ENCODE assay signal across 15 cellular contexts in the genomic region with DNA sequence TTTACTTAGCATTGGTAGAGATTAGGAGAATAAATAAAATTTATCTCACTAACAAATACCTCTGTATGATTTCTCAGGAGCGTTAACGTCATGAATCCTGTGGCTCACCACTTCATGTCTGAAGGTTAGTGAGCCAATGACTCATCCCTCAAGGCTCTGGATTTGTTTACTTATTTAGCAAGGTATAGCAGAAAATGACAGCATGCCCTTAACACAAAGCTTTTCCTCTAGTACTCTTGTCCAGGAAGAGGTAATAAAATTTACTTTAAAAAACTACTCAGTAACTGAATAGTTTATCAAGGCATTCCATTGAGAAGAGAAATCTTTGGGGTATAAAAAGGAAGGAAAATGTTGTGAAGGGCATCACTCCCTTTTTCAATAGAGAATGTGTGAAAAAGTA.
DNase-seq lines count a peak whose midpoint lies in the region; ATAC-seq, FAIRE-seq and TF ChIP-seq lines count a peak whose summit lies in the region.
"Had no signal": no experiment of that assay in that cellular context is flagged by ENCODE, and none has a peak within 500 bp of the region (broad histone marks: within the 10 kb centered on the region; RNA-seq: fewer than 3 reads in every experiment).

No MANE protein-coding gene starts in this region.

- no peak for TF ChIP-seq CTCF in D721Med (IDR thresholded peaks at IDR 0.05; ENCODE audit: insufficient read depth, missing control alignments)

- no peak for FAIRE-seq in D721Med (lab: Jason Lieb, UNC)
- FAIRE-seq: endometrium, GM12891 had no signal

- DNase-seq in DMS153 treated with DMSO at 0.1 percent for 48 hours (lab: John Stamatoyannopoulos, UW; ENCODE audit: unreplicated experiment): peak; percentile 39
- DNase-seq in LoVo (ENCODE audit: low spot score): peak; percentile 65
- peak; percentile 84 for DNase-seq in astrocyte of the hippocampus (ENCODE audit: low read depth, low spot score)
- DNase-seq in left kidney (ENCODE audit: low read depth, low spot score): peak; percentile 19
- DNase-seq in NAMALWA (ENCODE audit: low spot score): no peak
- DNase-seq in activated CD8-positive, alpha-beta memory T cell treated with anti-CD3 and anti-CD28 coated beads, Interleukin-2, amount 50 U/mL, for 48 hours: no peak
- DNase-seq in D721Med (ENCODE audit: insufficient read length, low spot score): no peak
- DNase-seq: activated CD4-positive, alpha-beta T cell treated with anti-CD3 and anti-CD28 coated beads, Interleukin-2, amount 10 ng/mL, durations not matched to agents 7 days and 5 days; activated naive CD4-positive, alpha-beta T cell treated with anti-CD3 and anti-CD28 coated beads, Interleukin-2, amount 50 U/mL, for 16 hours; CD4-positive, alpha-beta T cell; Peyer's patch; thyroid gland had no signal

- no peak for ATAC-seq in GM18502 (IDR thresholded peaks at IDR 0.05; ENCODE audit: poor library complexity, unreplicated experiment)

Comparison
In these comparisons a context has a peak if more than half of its experiments do, and no peak if none do; other contexts are left out.
1. DNase-seq: peak in DMS153 treated with DMSO at 0.1 percent for 48 hours (single experiment), LoVo (single experiment), astrocyte of the hippocampus (single experiment) and left kidney (single experiment); none in NAMALWA (single experiment), activated CD8-positive, alpha-beta memory T cell treated with anti-CD3 and anti-CD28 coated beads, Interleukin-2, amount 50 U/mL, for 48 hours (single experiment) and D721Med (single experiment).